Comparison of ENCODE assay signal across 8 cellular contexts in the genomic region with DNA sequence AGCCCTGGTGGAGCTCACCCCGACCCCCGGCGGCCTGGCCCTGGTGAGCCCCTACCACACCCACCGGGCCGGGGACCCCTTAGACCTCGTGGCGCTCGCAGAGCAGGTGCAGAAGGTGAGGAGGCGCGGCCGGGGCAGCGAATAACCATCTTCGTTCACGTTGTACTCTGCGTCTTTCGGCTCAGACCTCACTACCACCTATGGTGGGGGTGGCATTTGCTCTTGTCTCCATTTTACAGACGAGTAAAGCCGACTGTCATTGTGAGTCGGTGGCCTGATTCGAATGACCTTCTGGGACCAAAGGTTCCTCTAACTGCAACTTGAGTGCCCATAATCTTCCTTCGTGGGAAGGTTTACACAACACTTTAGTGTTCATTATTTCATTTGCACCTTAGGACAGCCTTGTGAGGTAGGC. TPM values are rescaled to one million over a fixed set of nuclear protein-coding genes. Genes with fewer than 3 reads are reported as not detected.
DNase-seq lines count a peak whose midpoint lies in the region; ATAC-seq, FAIRE-seq and TF ChIP-seq lines count a peak whose summit lies in the region.

No MANE protein-coding gene starts in this region.

- ATAC-seq in Right ventricle myocardium inferior, result peak; percentile 26
- peak; percentile 14 for ATAC-seq in HG03097 (IDR thresholded peaks at IDR 0.05; ENCODE audit: low FRiP score, unreplicated experiment)
- no peak for ATAC-seq in GM18505 (IDR thresholded peaks at IDR 0.05; ENCODE audit: unreplicated experiment)

- intact Hi-C loops in Right ventricle myocardium inferior (cut with DNase I) (loop anchor here (2.0 kb wide), 1 partner anchor 49 kb away; a partner anchor contains a TSS), cardiac septum (cut with DNase I) (loop anchor here (2.0 to 5.0 kb wide), 3 partner anchors 49 to 85 kb away; a partner anchor contains a TSS), left ventricle myocardium inferior (cut with micrococcal nuclease) (loop anchor here (5.0 kb wide), 1 partner anchor 80 kb away; a partner anchor contains a TSS)

- TF ChIP-seq CTCF in WERI-Rb-1 (IDR thresholded peaks at IDR 0.05; ENCODE audit: low read depth, low read length), result no peak
- TF ChIP-seq CTCF in left ventricle myocardium inferior (IDR thresholded peaks at IDR 0.05; ENCODE audit: borderline replicate concordance), result no peak

- 0 to 1% (median 0%) methylated on average over 17 to 21 of the region's 21 CpGs for WGBS in small intestine, 3 donors

- DNase-seq in Right ventricle myocardium inferior (ENCODE audit: missing footprints) (no peak), cardiac septum (ENCODE audit: low spot score) (no peak), WERI-Rb-1 (no peak), left ventricle myocardium inferior (no peak), small intestine (peak; percentile 39), NAMALWA (ENCODE audit: low spot score) (no peak)

- H3K4me1 ChIP-seq in left ventricle myocardium inferior (peaks cover 81% of the 10 kb centered on the region), small intestine (ENCODE audit: control insufficient read depth in 2 of 2, insufficient read depth in 1 of 2, low read depth in 1 of 2, low read length in 1 of 2) (peaks cover 0 to 11% of the 10 kb centered on the region in 2 donors)

- no peaks in the 10 kb centered on the region for H3K9me3 ChIP-seq in WERI-Rb-1 (ENCODE audit: severe bottlenecking)
- no peaks in the 10 kb centered on the region for H3K9me3 ChIP-seq in left ventricle myocardium inferior (replicated peaks)
- H3K9me3 ChIP-seq in small intestine (ENCODE audit: control insufficient read depth, low read depth), result no peaks in the 10 kb centered on the region

- H3K4me3 ChIP-seq in WERI-Rb-1 (ENCODE audit: low read depth, low read length) (peak overlapping the region; percentile 95), left ventricle myocardium inferior (peak overlapping the region; percentile 87), small intestine (ENCODE audit: low read depth in 1 of 2, low read length in 2 of 2) (peak overlapping the region; percentile 94 to 97)

- no peak for TF ChIP-seq POLR2A in GM18505 (IDR thresholded peaks at IDR 0.05; ENCODE audit: borderline replicate concordance, extremely low read depth, insufficient read depth, insufficient read length)

- peaks cover 25% of the 10 kb centered on the region for H3K36me3 ChIP-seq in WERI-Rb-1
- H3K36me3 ChIP-seq in left ventricle myocardium inferior, result no peaks in the 10 kb centered on the region
- H3K36me3 ChIP-seq in small intestine (ENCODE audit: control insufficient read depth in 2 of 2, insufficient read depth in 2 of 2, low read length in 2 of 2), result no peaks in the 10 kb centered on the region

- H3K27ac ChIP-seq in WERI-Rb-1 (peak overlapping the region; percentile 85), left ventricle myocardium inferior (replicated peaks) (peak overlapping the region; percentile 93), small intestine (ENCODE audit: low read depth in 1 of 2, low read length in 1 of 2) (peak overlapping the region; percentile 90 to 92)

- FAIRE-seq in small intestine (lab: Jason Lieb, UNC), result no peak

- H3K27me3 ChIP-seq in WERI-Rb-1 (ENCODE audit: insufficient read depth, low read depth, severe bottlenecking) (no peaks in the 10 kb centered on the region), left ventricle myocardium inferior (ENCODE audit: low read depth) (no peaks in the 10 kb centered on the region), small intestine (ENCODE audit: control insufficient read depth in 2 of 2, insufficient read depth in 2 of 2, low read length in 2 of 2) (no peaks in the 10 kb centered on the region)

RNA-seq across cellular contexts. Expression of a gene that starts 0.5 kb away (rescaled TPM):
- 8.7 TPM for total RNA-seq in Right ventricle myocardium inferior
- 11.0 TPM for total RNA-seq in cardiac septum
- total RNA-seq in left ventricle myocardium inferior, result 7.8 TPM
- polyA plus RNA-seq in small intestine, result 1 to 10 TPM; 3.9 to 5.4 (median 4.6) TPM

RNA-seq across cellular contexts. Expression of a gene that starts 0.7 kb away (rescaled TPM):
- total RNA-seq in Right ventricle myocardium inferior (9.3 TPM), cardiac septum (12.2 TPM), left ventricle myocardium inferior (8.6 TPM)
- polyA plus RNA-seq in small intestine, result 10 to 100 TPM in 1 of 3 donors, 1 to 10 TPM in 2; 4.3 to 16.4 (median 6.5) TPM

RNA-seq across cellular contexts. Expression of a gene that starts 17.3 kb away (rescaled TPM):
- total RNA-seq in Right ventricle myocardium inferior (not detected), cardiac septum (not detected), left ventricle myocardium inferior (not detected)
- polyA plus RNA-seq in small intestine, result under 1 TPM in 1 of 3 donors, not detected in 2; 0.03 TPM

RNA-seq across cellular contexts. Expression of a gene that starts 27.5 kb away (rescaled TPM):
- not detected for total RNA-seq in Right ventricle myocardium inferior
- total RNA-seq in cardiac septum, result not detected
- total RNA-seq in left ventricle myocardium inferior, result not detected
- polyA plus RNA-seq in small intestine, result under 1 TPM in 1 of 3 donors, not detected in 2; 0.18 TPM

RNA-seq across cellular contexts. Expression of a gene that starts 49.4 kb away (rescaled TPM):
- total RNA-seq in Right ventricle myocardium inferior (2.7 TPM), cardiac septum (8.5 TPM), left ventricle myocardium inferior (4.7 TPM)
- 1 to 10 TPM; 3.8 to 7.4 (median 6.3) TPM for polyA plus RNA-seq in small intestine
